9 cellular contexts compared by ENCODE assay signal in the genomic region with DNA sequence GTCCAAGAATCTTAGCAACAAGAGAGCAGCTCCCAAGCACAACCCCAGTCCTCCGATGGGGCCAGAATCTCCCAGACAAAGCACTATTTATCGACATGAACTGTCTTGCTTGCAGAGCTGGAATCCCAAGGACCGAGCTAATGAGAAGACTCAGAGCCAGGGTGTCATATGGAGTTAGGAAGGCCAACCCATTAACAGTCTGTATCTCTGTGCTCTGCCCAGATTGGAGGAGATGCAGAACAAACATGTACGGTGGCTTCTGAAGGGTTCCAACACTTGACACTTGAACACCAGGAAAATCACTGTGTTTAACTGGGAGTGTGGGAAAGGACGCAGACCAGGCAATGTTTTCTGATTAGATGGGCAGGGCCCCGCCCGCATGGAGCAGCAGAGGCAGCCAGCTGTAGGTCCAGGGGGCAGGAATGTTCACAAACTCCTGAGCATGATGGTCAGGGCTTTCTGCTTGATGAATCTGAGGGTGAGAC. TPM values are rescaled to one million over a fixed set of nuclear protein-coding genes. Genes with fewer than 3 reads are reported as not detected.
DNase-seq lines count a peak whose midpoint lies in the region; ATAC-seq and TF ChIP-seq lines count a peak whose summit lies in the region.
"Had no signal": no experiment of that assay in that cellular context is flagged by ENCODE, and none has a peak within 500 bp of the region (broad histone marks: within the 10 kb centered on the region; RNA-seq: fewer than 3 reads in every experiment).

No MANE protein-coding gene starts in this region.

- in situ Hi-C loops in Caki2 (cut with HindIII; ENCODE audit: low pct_unique_long_range_greater_than_20kb, low sequenced_read_pairs) = loop anchor here (5.0 kb wide), 1 partner anchor 35 kb away; a partner anchor contains a TSS

- DNase-seq in Caki2 (ENCODE audit: low read depth) = peak; percentile 73
- peak; percentile 28 for DNase-seq in NCI-H748 treated with DMSO at 0.1 percent for 48 hours (lab: John Stamatoyannopoulos, UW)
- peak; percentile 53 to 65 for DNase-seq in fibroblast of lung (ENCODE audit: low read depth in 2 of 2)
- DNase-seq in progenitor cell of endocrine pancreas (ENCODE audit: low spot score, unreplicated experiment) = no peak
- no peak for DNase-seq in A172 (ENCODE audit: low spot score)
- DNase-seq: OCI-M1 had no signal

- H3K27me3 Mint-ChIP-seq in progenitor cell of endocrine pancreas = no peaks in the 10 kb centered on the region

- peak overlapping the region; percentile 81 for H3K27ac Mint-ChIP-seq in progenitor cell of endocrine pancreas

- no peaks in the 10 kb centered on the region for H3K36me3 Mint-ChIP-seq in progenitor cell of endocrine pancreas (ENCODE audit: insufficient read depth)

- no peaks in the 10 kb centered on the region for H4K20me1 ChIP-seq in fibroblast of lung (ENCODE audit: control insufficient read depth, extremely low read depth, insufficient read depth, low read length)

- no peak overlapping the region for H2AFZ ChIP-seq in fibroblast of lung (ENCODE audit: low read length)

- no peaks in the 10 kb centered on the region for H3K9me3 ChIP-seq in fibroblast of lung (ENCODE audit: control insufficient read depth, insufficient read depth, low read depth, low read length)

- ATAC-seq in HG03469 (IDR thresholded peaks at IDR 0.05; ENCODE audit: unreplicated experiment) (no peak), HG02610 (IDR thresholded peaks at IDR 0.05; ENCODE audit: unreplicated experiment) (no peak), HG03442 (IDR thresholded peaks at IDR 0.05; ENCODE audit: unreplicated experiment) (no peak)

- no peaks in the 10 kb centered on the region for H3K27me3 ChIP-seq in fibroblast of lung (ENCODE audit: control insufficient read depth, insufficient read depth, low read length)

- no peaks in the 10 kb centered on the region for H3K79me2 ChIP-seq in fibroblast of lung (ENCODE audit: control insufficient read depth, insufficient read depth, low read length)

- no peaks in the 10 kb centered on the region for H3K36me3 ChIP-seq in fibroblast of lung (ENCODE audit: control insufficient read depth, insufficient read depth, low read length)

- H3K9me3 Mint-ChIP-seq in progenitor cell of endocrine pancreas (ENCODE audit: low read depth) = no peaks in the 10 kb centered on the region

- TF ChIP-seq CTCF in fibroblast of lung (conservative IDR thresholded peaks at IDR 0.05 in 1 of 2, IDR thresholded peaks at IDR 0.05 in 1 of 2; ENCODE audit: low read depth in 1 of 2, low read length in 2 of 2) (no peak), progenitor cell of endocrine pancreas (IDR thresholded peaks at IDR 0.05; ENCODE audit: unreplicated experiment) (no peak)

- no peak overlapping the region for H3K27ac ChIP-seq in fibroblast of lung (ENCODE audit: insufficient read depth, low read length)

- H3K4me1 ChIP-seq in fibroblast of lung (ENCODE audit: control insufficient read depth, extremely low read depth, insufficient read depth, low read length) = peaks cover 18% of the 10 kb centered on the region

- no peak overlapping the region for H3K4me3 Mint-ChIP-seq in progenitor cell of endocrine pancreas (ENCODE audit: low read depth)

- peaks cover 28% of the 10 kb centered on the region for H3K4me1 Mint-ChIP-seq in progenitor cell of endocrine pancreas (ENCODE audit: low read depth)

- no peak overlapping the region for H3K4me3 ChIP-seq in fibroblast of lung (replicated peaks in 1 of 4; ENCODE audit: control extremely low read depth in 1 of 4, insufficient read depth in 1 of 4, low read depth in 3 of 4, low read length in 4 of 4)

- no peak overlapping the region for H3K4me2 ChIP-seq in fibroblast of lung (ENCODE audit: extremely low read depth, insufficient read depth, low read length)

- no peak overlapping the region for H3K9ac ChIP-seq in fibroblast of lung (ENCODE audit: insufficient read depth, low read length)

RNA-seq across cellular contexts. Expression of a gene that starts 35.4 kb away (rescaled TPM):
- total RNA-seq in Caki2 (2014; rRNA removed; shearing (Covaris generic); ENCODE audit: low replicate concordance) = 3.5 and 4.2 TPM in 2 replicates
- 94.5 and 125 TPM in 2 replicates for total RNA-seq in fibroblast of lung
- 25.0 and 67.8 TPM in 2 replicates for polyA plus RNA-seq in fibroblast of lung
- 22.3 and 47.5 TPM in 2 replicates for polyA plus RNA-seq in fibroblast of lung (2012)
- 26.6 and 47.5 TPM in 2 replicates for polyA minus RNA-seq in fibroblast of lung (ENCODE audit: low replicate concordance)
- 29.5 and 30.0 TPM in 2 replicates for total RNA-seq in progenitor cell of endocrine pancreas
- 11.8 and 18.0 TPM in 2 replicates for total RNA-seq in A172 (2014; rRNA removed; shearing (Covaris generic))

Comparison
In these comparisons a context has a peak if more than half of its experiments do, and no peak if none do; other contexts are left out.
1. DNase-seq: peak in Caki2 (single experiment), NCI-H748 treated with DMSO at 0.1 percent for 48 hours (single experiment) and fibroblast of lung (2 of 2); none in progenitor cell of endocrine pancreas (single experiment) and A172 (single experiment).